1 cellular context compared by ENCODE assay signal in the genomic region with DNA sequence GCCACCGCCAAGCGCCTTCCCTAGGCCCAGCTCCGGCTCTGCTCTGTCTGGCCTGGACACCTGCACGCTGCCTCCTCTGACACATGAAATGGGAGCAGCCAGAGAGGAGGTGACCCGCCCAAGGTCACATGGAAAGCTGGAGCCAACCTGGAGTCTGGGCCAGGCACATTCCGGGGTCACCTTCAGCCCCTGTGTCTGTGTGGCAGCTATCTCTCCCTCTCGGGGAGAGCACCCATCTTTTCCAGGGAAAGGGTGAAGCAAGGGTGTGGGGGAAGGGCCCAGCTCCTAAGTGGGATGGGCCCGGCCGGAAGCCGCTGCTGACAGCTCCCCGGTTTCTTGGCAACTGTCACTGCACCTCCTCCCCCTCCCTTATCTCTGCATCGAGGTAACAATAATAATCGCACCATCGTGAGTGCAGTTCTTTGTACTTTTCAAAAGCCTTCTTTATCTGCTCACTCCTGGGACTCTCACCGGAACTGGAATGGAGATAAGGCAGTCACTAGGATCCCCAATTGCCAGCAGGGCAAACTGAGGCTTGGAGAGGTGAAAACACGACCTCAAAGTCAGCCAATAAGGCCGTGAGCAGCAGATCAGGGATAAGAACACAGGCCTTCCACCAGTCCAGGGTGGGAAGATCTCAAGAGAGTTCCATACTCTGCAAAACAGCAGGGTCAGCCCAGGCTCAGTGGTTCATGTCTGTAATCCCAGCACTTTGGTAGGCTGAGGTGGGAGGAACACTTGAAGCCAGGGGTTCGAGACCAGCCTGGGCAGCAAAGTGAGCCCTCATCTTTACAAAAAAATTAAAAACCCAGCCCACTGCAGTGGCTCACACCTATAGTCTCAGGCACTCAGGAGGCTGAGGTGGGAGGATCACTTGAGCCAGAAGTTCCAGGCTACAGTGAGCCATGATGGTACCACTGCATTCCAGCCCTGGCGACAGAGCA.
A peak's percentile ranks its signal among the peaks of the same experiment; 100 is the strongest.
TF ChIP-seq lines count a peak whose summit lies in the region.

No MANE protein-coding gene starts in this region.

TF ChIP-seq in K562, 482 proteins besides CTCF, POLR2A, EP300 and RAD21 (continued from another document and continues in another):
- TF ChIP-seq, protein P1, sequence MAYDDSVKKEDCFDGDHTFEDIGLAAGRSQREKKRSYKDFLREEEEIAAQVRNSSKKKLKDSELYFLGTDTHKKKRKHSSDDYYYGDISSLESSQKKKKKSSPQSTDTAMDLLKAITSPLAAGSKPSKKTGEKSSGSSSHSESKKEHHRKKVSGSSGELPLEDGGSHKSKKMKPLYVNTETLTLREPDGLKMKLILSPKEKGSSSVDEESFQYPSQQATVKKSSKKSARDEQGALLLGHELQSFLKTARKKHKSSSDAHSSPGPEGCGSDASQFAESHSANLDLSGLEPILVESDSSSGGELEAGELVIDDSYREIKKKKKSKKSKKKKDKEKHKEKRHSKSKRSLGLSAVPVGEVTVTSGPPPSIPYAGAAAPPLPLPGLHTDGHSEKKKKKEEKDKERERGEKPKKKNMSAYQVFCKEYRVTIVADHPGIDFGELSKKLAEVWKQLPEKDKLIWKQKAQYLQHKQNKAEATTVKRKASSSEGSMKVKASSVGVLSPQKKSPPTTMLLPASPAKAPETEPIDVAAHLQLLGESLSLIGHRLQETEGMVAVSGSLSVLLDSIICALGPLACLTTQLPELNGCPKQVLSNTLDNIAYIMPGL (CRISPR knock-in tag; IDR thresholded peaks at IDR 0.05), result no peak
- 0 out of 2 replicates have a peak, but pooled peaks have one; percentile 22 for TF ChIP-seq SUPT5H (IDR thresholded peaks at IDR 0.05)
- no peak for TF ChIP-seq TAF9B (IDR thresholded peaks at IDR 0.05; ENCODE audit: partially characterized antibody)
- TF ChIP-seq MAFK (IDR thresholded peaks at IDR 0.05; ENCODE audit: low read length), result no peak
- TF ChIP-seq KLF1 (tag; IDR thresholded peaks at IDR 0.05), result peak; percentile 73
- peak; percentile 99 for TF ChIP-seq DPF2 (IDR thresholded peaks at IDR 0.05)
- peak; percentile 69 for TF ChIP-seq ZBTB17 (CRISPR knock-in tag; IDR thresholded peaks at IDR 0.05)
- TF ChIP-seq SMARCA5 (IDR thresholded peaks at IDR 0.05), result peak; percentile 97
- TF ChIP-seq CBX2 (IDR thresholded peaks at IDR 0.05; ENCODE audit: insufficient read depth, low read length, poor library complexity, severe bottlenecking), result no peak
- peak; percentile 87 for TF ChIP-seq NEUROD1 (IDR thresholded peaks at IDR 0.05; ENCODE audit: borderline replicate concordance, low read depth, low read length, partially characterized antibody)
- TF ChIP-seq FOXJ2 (tag; IDR thresholded peaks at IDR 0.05), result peak; percentile 94
- TF ChIP-seq NFATC3 (IDR thresholded peaks at IDR 0.05), result no peak
- peak; percentile 90 for TF ChIP-seq CC2D1A (IDR thresholded peaks at IDR 0.05)
- TF ChIP-seq ZNF507 (tag; conservative IDR thresholded peaks at IDR 0.05), result no peak
- no peak for TF ChIP-seq ILF3 (IDR thresholded peaks at IDR 0.05; ENCODE audit: borderline replicate concordance)
- peak; percentile 88 to 97 for TF ChIP-seq RCOR1 (IDR thresholded peaks at IDR 0.05; ENCODE audit: borderline replicate concordance in 1 of 2, low read depth in 2 of 2, low read length in 2 of 2)
- peak; percentile 89 for TF ChIP-seq NFIC (IDR thresholded peaks at IDR 0.05)
- TF ChIP-seq KDM4B (IDR thresholded peaks at IDR 0.05; ENCODE audit: borderline replicate concordance in 2 of 2, low read depth in 1 of 2), result peak in 1 of 2 experiments; percentile 43; a peak in 1 of 4 replicates
- TF ChIP-seq MEIS2 (IDR thresholded peaks at IDR 0.05; ENCODE audit: partially characterized antibody), result peak; percentile 92
- TF ChIP-seq SETDB1 (IDR thresholded peaks at IDR 0.05; ENCODE audit: low read length), result no peak
- TF ChIP-seq RBM22 (IDR thresholded peaks at IDR 0.05; ENCODE audit: low read depth, low read length, poor library complexity, severe bottlenecking), result no peak
- TF ChIP-seq ZEB2 (IDR thresholded peaks at IDR 0.05), result peak; percentile 99
- TF ChIP-seq, protein P2, sequence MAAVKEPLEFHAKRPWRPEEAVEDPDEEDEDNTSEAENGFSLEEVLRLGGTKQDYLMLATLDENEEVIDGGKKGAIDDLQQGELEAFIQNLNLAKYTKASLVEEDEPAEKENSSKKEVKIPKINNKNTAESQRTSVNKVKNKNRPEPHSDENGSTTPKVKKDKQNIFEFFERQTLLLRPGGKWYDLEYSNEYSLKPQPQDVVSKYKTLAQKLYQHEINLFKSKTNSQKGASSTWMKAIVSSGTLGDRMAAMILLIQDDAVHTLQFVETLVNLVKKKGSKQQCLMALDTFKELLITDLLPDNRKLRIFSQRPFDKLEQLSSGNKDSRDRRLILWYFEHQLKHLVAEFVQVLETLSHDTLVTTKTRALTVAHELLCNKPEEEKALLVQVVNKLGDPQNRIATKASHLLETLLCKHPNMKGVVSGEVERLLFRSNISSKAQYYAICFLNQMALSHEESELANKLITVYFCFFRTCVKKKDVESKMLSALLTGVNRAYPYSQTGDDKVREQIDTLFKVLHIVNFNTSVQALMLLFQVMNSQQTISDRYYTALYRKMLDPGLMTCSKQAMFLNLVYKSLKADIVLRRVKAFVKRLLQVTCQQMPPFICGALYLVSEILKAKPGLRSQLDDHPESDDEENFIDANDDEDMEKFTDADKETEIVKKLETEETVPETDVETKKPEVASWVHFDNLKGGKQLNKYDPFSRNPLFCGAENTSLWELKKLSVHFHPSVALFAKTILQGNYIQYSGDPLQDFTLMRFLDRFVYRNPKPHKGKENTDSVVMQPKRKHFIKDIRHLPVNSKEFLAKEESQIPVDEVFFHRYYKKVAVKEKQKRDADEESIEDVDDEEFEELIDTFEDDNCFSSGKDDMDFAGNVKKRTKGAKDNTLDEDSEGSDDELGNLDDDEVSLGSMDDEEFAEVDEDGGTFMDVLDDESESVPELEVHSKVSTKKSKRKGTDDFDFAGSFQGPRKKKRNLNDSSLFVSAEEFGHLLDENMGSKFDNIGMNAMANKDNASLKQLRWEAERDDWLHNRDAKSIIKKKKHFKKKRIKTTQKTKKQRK (IDR thresholded peaks at IDR 0.05; ENCODE audit: borderline replicate concordance, low read depth, low read length), result no peak
- TF ChIP-seq, protein P3, sequence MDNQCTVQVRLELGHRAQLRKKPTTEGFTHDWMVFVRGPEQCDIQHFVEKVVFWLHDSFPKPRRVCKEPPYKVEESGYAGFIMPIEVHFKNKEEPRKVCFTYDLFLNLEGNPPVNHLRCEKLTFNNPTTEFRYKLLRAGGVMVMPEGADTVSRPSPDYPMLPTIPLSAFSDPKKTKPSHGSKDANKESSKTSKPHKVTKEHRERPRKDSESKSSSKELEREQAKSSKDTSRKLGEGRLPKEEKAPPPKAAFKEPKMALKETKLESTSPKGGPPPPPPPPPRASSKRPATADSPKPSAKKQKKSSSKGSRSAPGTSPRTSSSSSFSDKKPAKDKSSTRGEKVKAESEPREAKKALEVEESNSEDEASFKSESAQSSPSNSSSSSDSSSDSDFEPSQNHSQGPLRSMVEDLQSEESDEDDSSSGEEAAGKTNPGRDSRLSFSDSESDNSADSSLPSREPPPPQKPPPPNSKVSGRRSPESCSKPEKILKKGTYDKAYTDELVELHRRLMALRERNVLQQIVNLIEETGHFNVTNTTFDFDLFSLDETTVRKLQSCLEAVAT (IDR thresholded peaks at IDR 0.05), result peak in 1 of 2 experiments; percentile 48; a peak in 1 of 4 replicates
- TF ChIP-seq TRIM24 (IDR thresholded peaks at IDR 0.05), result peak; percentile 63 to 86; a peak in 3 of 4 replicates
- TF ChIP-seq TCF7L2 (IDR thresholded peaks at IDR 0.05; ENCODE audit: low read depth, low read length), result peak; percentile 63; the same call in 1 of the 2 replicates
- TF ChIP-seq CCAR2 (IDR thresholded peaks at IDR 0.05; ENCODE audit: low read depth, low read length), result no peak
- TF ChIP-seq JUNB (CRISPR knock-in tag; conservative IDR thresholded peaks at IDR 0.05), result 0 out of 2 replicates have a peak, but pooled peaks have one; percentile 38
- no peak for TF ChIP-seq ZNF175 (CRISPR knock-in tag; IDR thresholded peaks at IDR 0.05; ENCODE audit: low read depth)
- peak; percentile 81 for TF ChIP-seq CEBPB (tag; IDR thresholded peaks at IDR 0.05)
- TF ChIP-seq, protein P4, sequence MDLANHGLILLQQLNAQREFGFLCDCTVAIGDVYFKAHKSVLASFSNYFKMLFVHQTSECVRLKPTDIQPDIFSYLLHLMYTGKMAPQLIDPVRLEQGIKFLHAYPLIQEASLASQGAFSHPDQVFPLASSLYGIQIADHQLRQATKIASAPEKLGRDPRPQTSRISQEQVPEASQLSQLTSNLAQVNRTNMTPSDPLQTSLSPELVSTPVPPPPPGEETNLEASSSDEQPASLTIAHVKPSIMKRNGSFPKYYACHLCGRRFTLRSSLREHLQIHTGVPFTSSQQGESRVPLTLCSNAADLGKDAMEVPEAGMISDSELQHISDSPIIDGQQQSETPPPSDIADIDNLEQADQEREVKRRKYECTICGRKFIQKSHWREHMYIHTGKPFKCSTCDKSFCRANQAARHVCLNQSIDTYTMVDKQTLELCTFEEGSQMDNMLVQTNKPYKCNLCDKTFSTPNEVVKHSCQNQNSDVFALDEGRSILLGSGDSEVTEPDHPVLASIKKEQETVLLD (IDR thresholded peaks at IDR 0.05), result peak; percentile 89
- TF ChIP-seq, protein P5, sequence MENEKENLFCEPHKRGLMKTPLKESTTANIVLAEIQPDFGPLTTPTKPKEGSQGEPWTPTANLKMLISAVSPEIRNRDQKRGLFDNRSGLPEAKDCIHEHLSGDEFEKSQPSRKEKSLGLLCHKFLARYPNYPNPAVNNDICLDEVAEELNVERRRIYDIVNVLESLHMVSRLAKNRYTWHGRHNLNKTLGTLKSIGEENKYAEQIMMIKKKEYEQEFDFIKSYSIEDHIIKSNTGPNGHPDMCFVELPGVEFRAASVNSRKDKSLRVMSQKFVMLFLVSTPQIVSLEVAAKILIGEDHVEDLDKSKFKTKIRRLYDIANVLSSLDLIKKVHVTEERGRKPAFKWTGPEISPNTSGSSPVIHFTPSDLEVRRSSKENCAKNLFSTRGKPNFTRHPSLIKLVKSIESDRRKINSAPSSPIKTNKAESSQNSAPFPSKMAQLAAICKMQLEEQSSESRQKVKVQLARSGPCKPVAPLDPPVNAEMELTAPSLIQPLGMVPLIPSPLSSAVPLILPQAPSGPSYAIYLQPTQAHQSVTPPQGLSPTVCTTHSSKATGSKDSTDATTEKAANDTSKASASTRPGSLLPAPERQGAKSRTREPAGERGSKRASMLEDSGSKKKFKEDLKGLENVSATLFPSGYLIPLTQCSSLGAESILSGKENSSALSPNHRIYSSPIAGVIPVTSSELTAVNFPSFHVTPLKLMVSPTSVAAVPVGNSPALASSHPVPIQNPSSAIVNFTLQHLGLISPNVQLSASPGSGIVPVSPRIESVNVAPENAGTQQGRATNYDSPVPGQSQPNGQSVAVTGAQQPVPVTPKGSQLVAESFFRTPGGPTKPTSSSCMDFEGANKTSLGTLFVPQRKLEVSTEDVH (IDR thresholded peaks at IDR 0.05; ENCODE audit: low read depth, partially characterized antibody), result peak; percentile 78
- TF ChIP-seq, protein P6, sequence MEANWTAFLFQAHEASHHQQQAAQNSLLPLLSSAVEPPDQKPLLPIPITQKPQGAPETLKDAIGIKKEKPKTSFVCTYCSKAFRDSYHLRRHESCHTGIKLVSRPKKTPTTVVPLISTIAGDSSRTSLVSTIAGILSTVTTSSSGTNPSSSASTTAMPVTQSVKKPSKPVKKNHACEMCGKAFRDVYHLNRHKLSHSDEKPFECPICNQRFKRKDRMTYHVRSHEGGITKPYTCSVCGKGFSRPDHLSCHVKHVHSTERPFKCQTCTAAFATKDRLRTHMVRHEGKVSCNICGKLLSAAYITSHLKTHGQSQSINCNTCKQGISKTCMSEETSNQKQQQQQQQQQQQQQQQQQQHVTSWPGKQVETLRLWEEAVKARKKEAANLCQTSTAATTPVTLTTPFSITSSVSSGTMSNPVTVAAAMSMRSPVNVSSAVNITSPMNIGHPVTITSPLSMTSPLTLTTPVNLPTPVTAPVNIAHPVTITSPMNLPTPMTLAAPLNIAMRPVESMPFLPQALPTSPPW (CRISPR knock-in tag; IDR thresholded peaks at IDR 0.05), result peak; percentile 97
- TF ChIP-seq PTTG1 (tag; IDR thresholded peaks at IDR 0.05; ENCODE audit: low read depth), result no peak
- TF ChIP-seq MTA2 (IDR thresholded peaks at IDR 0.05; ENCODE audit: low read depth), result peak; percentile 77
- peak; percentile 81 for TF ChIP-seq JUND (IDR thresholded peaks at IDR 0.05; ENCODE audit: borderline replicate concordance, low read depth, low read length)
- TF ChIP-seq JUND (tag; IDR thresholded peaks at IDR 0.05; ENCODE audit: borderline replicate concordance, low read depth, low read length), result peak; percentile 84; the same call in 2 of the 3 replicates
- TF ChIP-seq, protein P7, sequence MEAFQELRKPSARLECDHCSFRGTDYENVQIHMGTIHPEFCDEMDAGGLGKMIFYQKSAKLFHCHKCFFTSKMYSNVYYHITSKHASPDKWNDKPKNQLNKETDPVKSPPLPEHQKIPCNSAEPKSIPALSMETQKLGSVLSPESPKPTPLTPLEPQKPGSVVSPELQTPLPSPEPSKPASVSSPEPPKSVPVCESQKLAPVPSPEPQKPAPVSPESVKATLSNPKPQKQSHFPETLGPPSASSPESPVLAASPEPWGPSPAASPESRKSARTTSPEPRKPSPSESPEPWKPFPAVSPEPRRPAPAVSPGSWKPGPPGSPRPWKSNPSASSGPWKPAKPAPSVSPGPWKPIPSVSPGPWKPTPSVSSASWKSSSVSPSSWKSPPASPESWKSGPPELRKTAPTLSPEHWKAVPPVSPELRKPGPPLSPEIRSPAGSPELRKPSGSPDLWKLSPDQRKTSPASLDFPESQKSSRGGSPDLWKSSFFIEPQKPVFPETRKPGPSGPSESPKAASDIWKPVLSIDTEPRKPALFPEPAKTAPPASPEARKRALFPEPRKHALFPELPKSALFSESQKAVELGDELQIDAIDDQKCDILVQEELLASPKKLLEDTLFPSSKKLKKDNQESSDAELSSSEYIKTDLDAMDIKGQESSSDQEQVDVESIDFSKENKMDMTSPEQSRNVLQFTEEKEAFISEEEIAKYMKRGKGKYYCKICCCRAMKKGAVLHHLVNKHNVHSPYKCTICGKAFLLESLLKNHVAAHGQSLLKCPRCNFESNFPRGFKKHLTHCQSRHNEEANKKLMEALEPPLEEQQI (IDR thresholded peaks at IDR 0.05), result peak; percentile 98; the same call in 1 of the 2 replicates
- peak; percentile 87 for TF ChIP-seq GABPB1 (CRISPR knock-in tag; IDR thresholded peaks at IDR 0.05)
- peak; percentile 97 for TF ChIP-seq RBM25 (IDR thresholded peaks at IDR 0.05; ENCODE audit: low read depth, low read length, severe bottlenecking)
- peak; percentile 24; the same call in 1 of the 2 replicates for TF ChIP-seq ZNF668 (CRISPR knock-in tag; IDR thresholded peaks at IDR 0.05)
- no peak for TF ChIP-seq CREBBP (IDR thresholded peaks at IDR 0.05; ENCODE audit: low read depth, low read length)
- peak; percentile 83 for TF ChIP-seq TAL1 (IDR thresholded peaks at IDR 0.05)
- TF ChIP-seq EGR1 (conservative IDR thresholded peaks at IDR 0.05), result peak; percentile 64
- peak; percentile 83 for TF ChIP-seq SMAD4 (CRISPR knock-in tag; conservative IDR thresholded peaks at IDR 0.05)
- no peak for TF ChIP-seq STAT5B (CRISPR knock-in tag; IDR thresholded peaks at IDR 0.05)
- TF ChIP-seq ZBED1 (IDR thresholded peaks at IDR 0.05), result peak; percentile 80; the same call in 1 of the 2 replicates
